ENCODE assay signal across 25 cellular contexts in the genomic region with DNA sequence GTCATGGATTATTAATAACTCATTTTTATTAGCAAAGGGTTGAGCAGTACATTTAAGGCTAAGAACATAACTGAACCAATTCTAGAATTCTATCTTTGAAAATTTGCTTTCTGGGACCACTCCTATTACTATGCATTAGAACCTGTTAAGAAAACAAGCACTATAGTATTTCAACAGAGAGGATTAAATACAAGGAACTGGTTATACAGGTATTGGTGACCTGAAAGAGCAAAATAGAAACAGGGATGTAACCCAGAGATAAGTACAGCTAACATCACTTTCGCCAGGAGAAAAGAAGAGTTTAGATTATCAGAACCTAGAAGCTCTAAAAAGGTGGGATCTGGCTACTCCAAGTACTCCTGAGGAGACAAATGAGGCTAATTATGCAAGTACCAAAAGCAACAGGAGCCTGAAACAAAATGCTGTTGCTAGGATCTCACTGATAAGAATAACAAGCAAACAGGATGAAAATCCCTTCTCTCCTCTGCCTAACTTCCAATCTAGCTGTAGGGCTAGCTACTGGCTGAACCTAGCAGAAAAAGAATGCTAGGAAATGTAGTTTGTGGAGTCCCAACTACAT.
"Had no signal": no experiment of that assay in that cellular context is flagged by ENCODE, and none has a peak within 500 bp of the region (broad histone marks: within the 10 kb centered on the region; RNA-seq: fewer than 3 reads in every experiment).

No MANE protein-coding gene starts in this region.

- FAIRE-seq: astrocyte, colon, endothelial cell of umbilical vein, keratinocyte, pancreas had no signal

- H3K27me3 ChIP-seq: adrenal gland, esophagus squamous epithelium, pancreas, right atrium auricular region, upper lobe of left lung had no signal

- H3K4me3 ChIP-seq: adrenal gland, esophagus squamous epithelium, gastrocnemius medialis, pancreas, psoas muscle, right atrium auricular region, thoracic aorta, upper lobe of left lung had no signal

- H3K27ac ChIP-seq: adrenal gland, esophagus squamous epithelium, gastrocnemius medialis, pancreas, psoas muscle, right atrium auricular region, thoracic aorta, upper lobe of left lung had no signal

- H3K36me3 ChIP-seq: adrenal gland, esophagus squamous epithelium, gastrocnemius medialis, pancreas, right atrium auricular region, thoracic aorta, upper lobe of left lung had no signal

- H3K4me1 ChIP-seq: adrenal gland, esophagus squamous epithelium, gastrocnemius medialis, pancreas, psoas muscle, right atrium auricular region, upper lobe of left lung had no signal

- ATAC-seq: activated CD4-positive, alpha-beta T cell treated with anti-CD3 and anti-CD28 coated beads for 36 hours; activated T-cell treated with anti-CD3 and anti-CD28 coated beads, Interleukin-2, amount 50 U/mL, for 4 hours; gastrocnemius medialis; left colon; pancreas; psoas muscle had no signal

- DNase-seq: activated B cell treated with CpG ODN at 0.5 μM for 24 hours; activated CD4-positive, alpha-beta T cell treated with anti-CD3 and anti-CD28 coated beads for 36 hours; activated CD4-positive, alpha-beta T cell treated with anti-CD3 and anti-CD28 coated beads, Interleukin-2, amount 50 U/mL, for 4 hours; activated CD8-positive, alpha-beta memory T cell treated with anti-CD3 and anti-CD28 coated beads for 24 hours; activated CD8-positive, alpha-beta memory T cell treated with anti-CD3 and anti-CD28 coated beads, Interleukin-2, amount 50 U/mL, for 4 hours; activated naive CD4-positive, alpha-beta T cell; activated T-cell treated with anti-CD3 and anti-CD28 coated beads, Interleukin-2, amount 50 U/mL, for 4 hours; adrenal gland; effector memory CD4-positive, alpha-beta T cell; esophagus squamous epithelium; gastrocnemius medialis; head of caudate nucleus; hypothalamus; left colon; pancreas; psoas muscle; stimulated activated CD4-positive, alpha-beta T cell treated with anti-CD3 and anti-CD28 coated beads, Interleukin-4, amount 100 ng/mL, for 24 hours; stimulated activated naive CD4-positive, alpha-beta T cell treated with Interleukin-2 at 50 U/mL for 16 hours; upper lobe of left lung had no signal
